Comparison of ENCODE assay signal across 17 cellular contexts in genomic region chr2:148554459-148555247, GRCh38.
DNase-seq lines count a peak whose midpoint lies in the region; ATAC-seq and TF ChIP-seq lines count a peak whose summit lies in the region.
"Had no signal": no experiment of that assay in that cellular context is flagged by ENCODE, and none has a peak within 500 bp of the region (broad histone marks: within the 10 kb centered on the region; RNA-seq: fewer than 3 reads in every experiment).

No MANE protein-coding gene starts in this region.

- CTCF ChIA-PET in WTC11 (lab: Charles Lee), result interaction anchor here (1.3 to 1.7 kb wide), 2 partner anchors 27 to 45 kb away, joined by 3 to 6 read pairs; no protein-coding TSS in a partner anchor

- H3K4me3 Mint-ChIP-seq in HFFc6 (no peak overlapping the region), WTC11 (no peak overlapping the region)
- H3K4me3 Mint-ChIP-seq: activated naive CD8-positive, alpha-beta T cell had no signal

- DNase-seq in Daoy (ENCODE audit: low read depth) (peak; percentile 18), HFFc6 (peak; percentile 20), WTC11 (ENCODE audit: low spot score) (peak; percentile 50), iris pigment epithelial cell (ENCODE audit: low read depth) (peak; percentile 17), dermis blood vessel endothelial cell (no peak), NCI-H2171 treated with DMSO at 0.1 percent for 48 hours (lab: John Stamatoyannopoulos, UW) (no peak)
- DNase-seq: activated CD4-positive, CD25-positive, alpha-beta regulatory T cell treated with anti-CD3 and anti-CD28 coated beads, Interleukin-2, amount 50 U/mL, for 72 hours; activated CD8-positive, alpha-beta memory T cell treated with anti-CD3 and anti-CD28 coated beads, Interleukin-2, amount 50 U/mL, for 48 hours; caudate nucleus; DMS79; left cardiac atrium; NCI-H187 treated with DMSO at 0.1 percent for 48 hours; NCI-H526 had no signal

- peaks cover 9% of the 10 kb centered on the region for H3K9me3 Mint-ChIP-seq in HFFc6
- peaks cover 17% of the 10 kb centered on the region for H3K9me3 Mint-ChIP-seq in WTC11

- H3K36me3 Mint-ChIP-seq in HFFc6 (ENCODE audit: low read depth), result no peaks in the 10 kb centered on the region
- H3K36me3 Mint-ChIP-seq in WTC11, result peaks cover 8% of the 10 kb centered on the region; the same call in 1 of the 2 replicates
- H3K36me3 Mint-ChIP-seq: activated naive CD8-positive, alpha-beta T cell had no signal

- H3K27ac Mint-ChIP-seq in HFFc6 (no peak overlapping the region), WTC11 (no peak overlapping the region)
- H3K27ac Mint-ChIP-seq: activated naive CD8-positive, alpha-beta T cell had no signal

- H3K27me3 Mint-ChIP-seq in HFFc6 (ENCODE audit: insufficient read depth) (peaks cover 10% of the 10 kb centered on the region), WTC11 (ENCODE audit: low read depth) (peaks cover 13% of the 10 kb centered on the region)
- H3K27me3 Mint-ChIP-seq: activated naive CD8-positive, alpha-beta T cell had no signal

- POLR2A ChIA-PET in WTC11 (lab: Charles Lee), result interaction anchor here (0.6 kb wide), 1 partner anchor 308 kb away, joined by 4 read pairs; no protein-coding TSS in a partner anchor

- ATAC-seq in WTC11, result peak; percentile 95
- no peak for ATAC-seq in HG03175 (IDR thresholded peaks at IDR 0.05; ENCODE audit: unreplicated experiment)
- no peak for ATAC-seq in GM21717 (IDR thresholded peaks at IDR 0.05; ENCODE audit: unreplicated experiment)
- ATAC-seq: gastroesophageal sphincter, left cardiac atrium had no signal

- H3K4me1 Mint-ChIP-seq in HFFc6 (ENCODE audit: low read depth) (no peaks in the 10 kb centered on the region), WTC11 (no peaks in the 10 kb centered on the region)

- TF ChIP-seq CTCF in HFFc6 (IDR thresholded peaks at IDR 0.05), result no peak
- no peak for TF ChIP-seq CTCF in WTC11 (IDR thresholded peaks at IDR 0.05)

TF ChIP-seq in WTC11, 78 proteins besides CTCF, POLR2A, EP300 and RAD21:
- TF ChIP-seq RELA (CRISPR knock-in tag; IDR thresholded peaks at IDR 0.05; ENCODE audit: borderline replicate concordance) (no peak), NFYB (CRISPR knock-in tag; conservative IDR thresholded peaks at IDR 0.05; ENCODE audit: low read depth) (no peak), KAT7 (CRISPR knock-in tag; IDR thresholded peaks at IDR 0.05; ENCODE audit: borderline replicate concordance) (no peak), ZBTB43 (CRISPR knock-in tag; IDR thresholded peaks at IDR 0.05) (no peak), ZNF396 (CRISPR knock-in tag; IDR thresholded peaks at IDR 0.05; ENCODE audit: borderline replicate concordance) (no peak), NR3C1 (CRISPR knock-in tag; conservative IDR thresholded peaks at IDR 0.05; ENCODE audit: low read depth) (no peak), NR1H2 (CRISPR knock-in tag; IDR thresholded peaks at IDR 0.05) (no peak), AFF4 (CRISPR knock-in tag; IDR thresholded peaks at IDR 0.05; ENCODE audit: borderline replicate concordance) (no peak)

Comparison
In these comparisons a context has a peak if more than half of its experiments do, and no peak if none do; other contexts are left out.
1. DNase-seq: peak in Daoy (single experiment), HFFc6 (single experiment), WTC11 (single experiment) and iris pigment epithelial cell (single experiment); none in dermis blood vessel endothelial cell (single experiment) and NCI-H2171 treated with DMSO at 0.1 percent for 48 hours (single experiment).